In genomic region chr5:169637085-169637855, GRCh38 we compare ENCODE assay signal across 8 cellular contexts. TPM values are rescaled to one million over a fixed set of nuclear protein-coding genes. Genes with fewer than 3 reads are reported as not detected.
DNase-seq lines count a peak whose midpoint lies in the region; ATAC-seq, FAIRE-seq and TF ChIP-seq lines count a peak whose summit lies in the region.

DOCK2 (plus strand) TSS chr5:169637275; CDS start chr5:169637327, 52 bp downstream.

- TF ChIP-seq CTCF in kidney epithelial cell (IDR thresholded peaks at IDR 0.05; ENCODE audit: insufficient read depth, low read length, poor library complexity, severe bottlenecking) (no peak), D721Med (IDR thresholded peaks at IDR 0.05; ENCODE audit: insufficient read depth, missing control alignments) (no peak), RWPE1 (conservative IDR thresholded peaks at IDR 0.05; ENCODE audit: low read depth) (no peak)

- no peaks in the 10 kb centered on the region for H3K36me3 ChIP-seq in kidney epithelial cell (ENCODE audit: control insufficient read depth, insufficient read depth, low read length)

- no peak for FAIRE-seq in D721Med (lab: Jason Lieb, UNC)

- no peaks in the 10 kb centered on the region for H3K27me3 ChIP-seq in kidney epithelial cell (ENCODE audit: control insufficient read depth, insufficient read depth, low read length)

- POLR2A ChIA-PET in RWPE1 (lab: Yijun Ruan, JAX; ENCODE audit: low non-redundant PET), result no interaction called here

- DNase-seq in T follicular helper cell (ENCODE audit: low read depth) (peak; percentile 39), kidney epithelial cell (ENCODE audit: low read depth) (no peak), D721Med (ENCODE audit: insufficient read length, low spot score) (no peak), RWPE1 (ENCODE audit: low spot score) (no peak)
- DNase-seq in activated naive CD8-positive, alpha-beta T cell treated with anti-CD3 and anti-CD28 coated beads, Interleukin-2, amount 50 U/mL, for 16 hours (ENCODE audit: low read depth, low spot score), result peak; percentile 37
- DNase-seq in stimulated activated CD4-positive, alpha-beta T cell treated with anti-CD3 and anti-CD28 coated beads, Interleukin-4, amount 100 ng/mL, for 48 hours (ENCODE audit: low read depth in 2 of 2), result peak; percentile 58 to 65

- H3K4me3 ChIP-seq in kidney epithelial cell (ENCODE audit: low read depth, low read length), result peak within 1 kb of the TSS; percentile 37

- ATAC-seq in GM18520 (IDR thresholded peaks at IDR 0.05; ENCODE audit: unreplicated experiment), result peak; percentile 71
- peak; percentile 90 for ATAC-seq in HG02973 (IDR thresholded peaks at IDR 0.05; ENCODE audit: unreplicated experiment)

- H3K27ac ChIP-seq in RWPE1, result no peak within 1 kb of the TSS

- CTCF ChIA-PET in RWPE1 (lab: Yijun Ruan, JAX), result no interaction called here

RNA-seq across cellular contexts. Expression of gene DOCK2, which starts in this region (rescaled TPM):
- 2.2 and 3.9 TPM in 2 replicates for total RNA-seq in kidney epithelial cell

Comparison
In these comparisons a context has a peak if more than half of its experiments do, and no peak if none do; other contexts are left out.
1. DNase-seq: peak in T follicular helper cell (single experiment), activated naive CD8-positive, alpha-beta T cell treated with anti-CD3 and anti-CD28 coated beads, Interleukin-2, amount 50 U/mL, for 16 hours (single experiment) and stimulated activated CD4-positive, alpha-beta T cell treated with anti-CD3 and anti-CD28 coated beads, Interleukin-4, amount 100 ng/mL, for 48 hours (2 of 2); none in kidney epithelial cell (single experiment), D721Med (single experiment) and RWPE1 (single experiment).